ENCODE assay signal across 8 cellular contexts in genomic region chr9:5851445-5851844, GRCh38. TPM values are rescaled to one million over a fixed set of nuclear protein-coding genes. Genes with fewer than 3 reads are reported as not detected.
A peak's percentile ranks its signal among the peaks of the same experiment; 100 is the strongest.
DNase-seq lines count a peak whose midpoint lies in the region; ATAC-seq and TF ChIP-seq lines count a peak whose summit lies in the region.

No MANE protein-coding gene starts in this region.

- H3K27ac Mint-ChIP-seq in activated naive CD4-positive, alpha-beta T cell treated with anti-CD3 and anti-CD28 coated beads, Interleukin-2, amount 50 U/mL, for 24 hours: peak overlapping the region; percentile 87

- peak; percentile 82 for ATAC-seq in GM21528 (IDR thresholded peaks at IDR 0.05; ENCODE audit: low FRiP score, unreplicated experiment)

- no peaks in the 10 kb centered on the region for H3K36me3 ChIP-seq in OCI-LY7 (ENCODE audit: insufficient read depth, low read length)

- H3K4me1 Mint-ChIP-seq in activated naive CD4-positive, alpha-beta T cell treated with anti-CD3 and anti-CD28 coated beads, Interleukin-2, amount 50 U/mL, for 24 hours: peaks cover 61% of the 10 kb centered on the region

- TF ChIP-seq CTCF in GM12865 (IDR thresholded peaks at IDR 0.05; ENCODE audit: insufficient read depth, low read depth, low read length, missing control alignments) (no peak), OCI-LY7 (conservative IDR thresholded peaks at IDR 0.05; ENCODE audit: low read length) (no peak)

- H3K27ac ChIP-seq in OCI-LY7 (ENCODE audit: low read depth, low read length, poor library complexity, severe bottlenecking): no peak overlapping the region

- no peaks in the 10 kb centered on the region for H3K9me3 Mint-ChIP-seq in activated naive CD4-positive, alpha-beta T cell treated with anti-CD3 and anti-CD28 coated beads, Interleukin-2, amount 50 U/mL, for 24 hours

- no peaks in the 10 kb centered on the region for H3K27me3 Mint-ChIP-seq in activated naive CD4-positive, alpha-beta T cell treated with anti-CD3 and anti-CD28 coated beads, Interleukin-2, amount 50 U/mL, for 24 hours

- POLR2A ChIA-PET in OCI-LY7 (lab: Charles Lee): interaction anchor here (0.6 to 1.1 kb wide), 4 partner anchors 16 to 1170 kb away, joined by 3 to 4 read pairs (median 4); no protein-coding TSS in a partner anchor

- peak; percentile 90 for DNase-seq in GM12865 (ENCODE audit: low read depth)
- DNase-seq in HT-29 (ENCODE audit: low spot score): peak; percentile 82
- peak; percentile 60 for DNase-seq in stimulated activated CD4-positive, alpha-beta T cell treated with anti-CD3 and anti-CD28 coated beads, Interleukin-15, amount 100 ng/mL, for 24 hours
- DNase-seq in OCI-LY7 (ENCODE audit: low spot score): no peak
- no peak for DNase-seq in posterior vena cava (ENCODE audit: low spot score)
- no peak for DNase-seq in NCI-H1436 (lab: John Stamatoyannopoulos, UW)

- no peaks in the 10 kb centered on the region for H3K9me2 ChIP-seq in OCI-LY7 (ENCODE audit: insufficient read depth, low read length)

- H3K4me1 ChIP-seq in OCI-LY7 (ENCODE audit: insufficient read depth, low read length, poor library complexity, severe bottlenecking): no peaks in the 10 kb centered on the region

- H3K4me3 ChIP-seq in GM12865 (ENCODE audit: low read depth, low read length) (no peak overlapping the region), OCI-LY7 (ENCODE audit: low read depth, low read length, poor library complexity, severe bottlenecking) (no peak overlapping the region)

- CTCF ChIA-PET in OCI-LY7 (lab: Charles Lee; ENCODE audit: unreplicated experiment): no interaction called here

- H3K9me3 ChIP-seq in OCI-LY7 (ENCODE audit: low read length): no peaks in the 10 kb centered on the region

- no peaks in the 10 kb centered on the region for H3K79me2 ChIP-seq in OCI-LY7 (ENCODE audit: insufficient read depth, low read depth, low read length)

- no TSS peak for BruUV-seq in OCI-LY7 (replicated peaks; lab: Mats Ljungman, UMichigan)

- intact Hi-C loops in OCI-LY7 (cut with micrococcal nuclease; ENCODE audit: unreplicated experiment): no loop called here
- intact Hi-C loops in posterior vena cava (cut with DNase I): no loop called here

- peak overlapping the region; percentile 42 for H3K4me3 Mint-ChIP-seq in activated naive CD4-positive, alpha-beta T cell treated with anti-CD3 and anti-CD28 coated beads, Interleukin-2, amount 50 U/mL, for 24 hours

- H2AFZ ChIP-seq in OCI-LY7 (ENCODE audit: low read length): no peak overlapping the region

- no peak overlapping the region for H3K4me2 ChIP-seq in OCI-LY7 (ENCODE audit: low read length)

- H3K36me3 Mint-ChIP-seq in activated naive CD4-positive, alpha-beta T cell treated with anti-CD3 and anti-CD28 coated beads, Interleukin-2, amount 50 U/mL, for 24 hours: peaks cover 2% of the 10 kb centered on the region

- H4K20me1 ChIP-seq in OCI-LY7 (ENCODE audit: insufficient read depth, low read length): no peaks in the 10 kb centered on the region

RNA-seq across cellular contexts. Expression of gene ERMP1, which starts 18.5 kb away (rescaled TPM):
- total RNA-seq in HT-29 (2014; rRNA removed; shearing (Covaris generic)): 75.8 and 85.6 TPM in 2 replicates
- total RNA-seq in OCI-LY7 (2014; rRNA removed; shearing (Covaris generic)): 7.9 and 11.1 TPM in 2 replicates
- 12.6 and 14.6 TPM in 2 replicates for total RNA-seq in OCI-LY7 (2022)
- total RNA-seq in posterior vena cava: 1 to 10 TPM; 7.0 to 8.5 TPM

RNA-seq across cellular contexts. Expression of gene MLANA, which starts 39.2 kb away (rescaled TPM):
- not detected in 2 replicates for total RNA-seq in HT-29 (2014; rRNA removed; shearing (Covaris generic))
- total RNA-seq in OCI-LY7 (2014; rRNA removed; shearing (Covaris generic)): not detected in 2 replicates
- total RNA-seq in OCI-LY7 (2022) (not detected in 2 replicates), posterior vena cava (not detected)

Comparison
In these comparisons a context has a peak if more than half of its experiments do, and no peak if none do; other contexts are left out.
1. DNase-seq: peak in GM12865 (single experiment), HT-29 (single experiment) and stimulated activated CD4-positive, alpha-beta T cell treated with anti-CD3 and anti-CD28 coated beads, Interleukin-15, amount 100 ng/mL, for 24 hours (single experiment); none in OCI-LY7 (single experiment), posterior vena cava (single experiment) and NCI-H1436 (single experiment).